ENCODE assay signal across 8 cellular contexts in genomic region chr13:28707629-28708427, GRCh38. TPM values are rescaled to one million over a fixed set of nuclear protein-coding genes. Genes with fewer than 3 reads are reported as not detected.
DNase-seq lines count a peak whose midpoint lies in the region; ATAC-seq, FAIRE-seq and TF ChIP-seq lines count a peak whose summit lies in the region.

No MANE protein-coding gene starts in this region.

- ATAC-seq in GM21515 (IDR thresholded peaks at IDR 0.05; ENCODE audit: unreplicated experiment) (peak; percentile 94), HG03571 (IDR thresholded peaks at IDR 0.05; ENCODE audit: unreplicated experiment) (peak; percentile 98), sciatic nerve (peak; percentile 67)

- intact Hi-C loops in sciatic nerve (cut with DNase I) = no loop called here

- TF ChIP-seq POLR2A in GM12892 (IDR thresholded peaks at IDR 0.05; ENCODE audit: low read depth, low read length) = no peak

- no peak for DNase-seq in GM12892 (ENCODE audit: insufficient read length)
- DNase-seq in amniotic stem cell (lab: John Stamatoyannopoulos, UW) = peak; percentile 52
- no peak for DNase-seq in sciatic nerve (ENCODE audit: low spot score)
- DNase-seq in glomerular visceral epithelial cell (ENCODE audit: extremely low spot score) = no peak
- no peak for DNase-seq in dermis blood vessel endothelial cell
- no peak for DNase-seq in NCI-H128 (lab: John Stamatoyannopoulos, UW; ENCODE audit: unreplicated experiment)

- peak; percentile 93 for FAIRE-seq in GM12892 (lab: Jason Lieb, UNC)

RNA-seq across cellular contexts. Expression of gene SLC46A3, which starts 10.9 kb away (rescaled TPM):
- polyA plus RNA-seq in GM12892 (2012; ENCODE audit: missing spikeins) = 5.2 TPM
- total RNA-seq in sciatic nerve (10.1 TPM), dermis blood vessel endothelial cell (3.6 and 4.6 TPM in 2 replicates)

RNA-seq across cellular contexts. Expression of gene POMP, which starts 48.9 kb away (rescaled TPM):
- polyA plus RNA-seq in GM12892 (2012; ENCODE audit: missing spikeins) = 173 TPM
- total RNA-seq in sciatic nerve = 49.2 TPM
- total RNA-seq in dermis blood vessel endothelial cell = 99.5 and 121 TPM in 2 replicates
